Comparison of ENCODE assay signal across 1 cellular context in genomic region chr16:67943256-67943618, GRCh38.
A peak's percentile ranks its signal among the peaks of the same experiment; 100 is the strongest.
TF ChIP-seq lines count a peak whose summit lies in the region.

No MANE protein-coding gene starts in this region.

TF ChIP-seq in HepG2, 621 proteins besides CTCF, POLR2A, EP300 and RAD21 (continued from another document and continues in another):
- TF ChIP-seq ZBTB40 (IDR thresholded peaks at IDR 0.05), result no peak
- no peak for TF ChIP-seq ZBTB40 (CRISPR knock-in tag; IDR thresholded peaks at IDR 0.05)
- TF ChIP-seq ELF3 (CRISPR knock-in tag; IDR thresholded peaks at IDR 0.05), result no peak; the same call in 1 of the 2 replicates
- TF ChIP-seq ZNF275 (CRISPR knock-in tag; IDR thresholded peaks at IDR 0.05; ENCODE audit: borderline replicate concordance), result no peak
- TF ChIP-seq PAX8 (CRISPR knock-in tag; IDR thresholded peaks at IDR 0.05; ENCODE audit: borderline replicate concordance), result no peak; the same call in 1 of the 2 replicates
- TF ChIP-seq ZNF121 (CRISPR knock-in tag; IDR thresholded peaks at IDR 0.05), result peak; percentile 64; the same call in 1 of the 2 replicates
- TF ChIP-seq MXD4 (CRISPR knock-in tag; IDR thresholded peaks at IDR 0.05), result no peak; the same call in 1 of the 2 replicates
- no peak for TF ChIP-seq NPAS2 (CRISPR knock-in tag; IDR thresholded peaks at IDR 0.05; ENCODE audit: borderline replicate concordance)
- peak; percentile 63; the same call in 1 of the 2 replicates for TF ChIP-seq ZBTB46 (CRISPR knock-in tag; IDR thresholded peaks at IDR 0.05; ENCODE audit: borderline replicate concordance)
- peak; percentile 15; the same call in 1 of the 2 replicates for TF ChIP-seq ZBTB2 (CRISPR knock-in tag; IDR thresholded peaks at IDR 0.05; ENCODE audit: low read depth)
- peak; percentile 8; the same call in 1 of the 2 replicates for TF ChIP-seq DR1 (CRISPR knock-in tag; IDR thresholded peaks at IDR 0.05)
- no peak for TF ChIP-seq NFKB2 (CRISPR knock-in tag; IDR thresholded peaks at IDR 0.05; ENCODE audit: borderline replicate concordance)
- TF ChIP-seq ARNT2 (CRISPR knock-in tag; IDR thresholded peaks at IDR 0.05; ENCODE audit: low read depth), result no peak
- 0 out of 2 replicates have a peak, but pooled peaks have one; percentile 35 for TF ChIP-seq FOXK1 (CRISPR knock-in tag; IDR thresholded peaks at IDR 0.05; ENCODE audit: borderline replicate concordance, low read depth)
- TF ChIP-seq AGO2 (optimal IDR thresholded peaks at IDR 0.05; ENCODE audit: low read depth, low read length), result no peak
- TF ChIP-seq NRL (CRISPR knock-in tag; IDR thresholded peaks at IDR 0.05; ENCODE audit: borderline replicate concordance), result no peak
- TF ChIP-seq ZNF766 (CRISPR knock-in tag; IDR thresholded peaks at IDR 0.05; ENCODE audit: borderline replicate concordance), result no peak
- TF ChIP-seq ZNF776 (CRISPR knock-in tag; IDR thresholded peaks at IDR 0.05), result peak; percentile 15; the same call in 1 of the 2 replicates
- 0 out of 2 replicates have a peak, but pooled peaks have one; percentile 8 for TF ChIP-seq ZNF24 (IDR thresholded peaks at IDR 0.05)
- no peak for TF ChIP-seq ADNP (CRISPR knock-in tag; IDR thresholded peaks at IDR 0.05)
- no peak for TF ChIP-seq ZNF160 (CRISPR knock-in tag; IDR thresholded peaks at IDR 0.05)
- peak; percentile 4; the same call in 1 of the 2 replicates for TF ChIP-seq ZFY (CRISPR knock-in tag; IDR thresholded peaks at IDR 0.05)
- TF ChIP-seq SIN3A (IDR thresholded peaks at IDR 0.05; ENCODE audit: borderline replicate concordance, low read depth, low read length), result peak; percentile 83; the same call in 1 of the 2 replicates
- TF ChIP-seq MLLT10 (CRISPR knock-in tag; IDR thresholded peaks at IDR 0.05), result no peak
- TF ChIP-seq ZBTB49 (CRISPR knock-in tag; IDR thresholded peaks at IDR 0.05; ENCODE audit: borderline replicate concordance), result no peak
- peak; percentile 81 for TF ChIP-seq ZNF281 (CRISPR knock-in tag; IDR thresholded peaks at IDR 0.05; ENCODE audit: borderline replicate concordance)
- peak; percentile 69; the same call in 1 of the 2 replicates for TF ChIP-seq BATF2 (CRISPR knock-in tag; IDR thresholded peaks at IDR 0.05)
- TF ChIP-seq RARA (CRISPR knock-in tag; IDR thresholded peaks at IDR 0.05), result peak; percentile 82
- TF ChIP-seq MXD1 (CRISPR knock-in tag; IDR thresholded peaks at IDR 0.05), result no peak
- TF ChIP-seq MXI1 (IDR thresholded peaks at IDR 0.05; ENCODE audit: borderline replicate concordance, low read depth, low read length), result no peak
- peak in 1 of 2 experiments; percentile 28; a peak in 1 of 4 replicates for TF ChIP-seq HMGXB4 (CRISPR knock-in tag; IDR thresholded peaks at IDR 0.05; ENCODE audit: borderline replicate concordance in 1 of 2, low read depth in 1 of 2)
- TF ChIP-seq GPN1 (CRISPR knock-in tag; IDR thresholded peaks at IDR 0.05; ENCODE audit: borderline replicate concordance), result no peak
- no peak for TF ChIP-seq ZEB1 (IDR thresholded peaks at IDR 0.05; ENCODE audit: insufficient replicate concordance, low read depth)
- TF ChIP-seq POLR2AphosphoS5 (IDR thresholded peaks at IDR 0.05; ENCODE audit: low read depth, low read length), result no peak; the same call in none of the 2 replicates
- peak; percentile 72 for TF ChIP-seq CBX1 (IDR thresholded peaks at IDR 0.05; ENCODE audit: low read depth)
- TF ChIP-seq ZMYM2 (CRISPR knock-in tag; IDR thresholded peaks at IDR 0.05), result peak; percentile 65; the same call in 1 of the 2 replicates
